20 cellular contexts compared by ENCODE assay signal in the genomic region with DNA sequence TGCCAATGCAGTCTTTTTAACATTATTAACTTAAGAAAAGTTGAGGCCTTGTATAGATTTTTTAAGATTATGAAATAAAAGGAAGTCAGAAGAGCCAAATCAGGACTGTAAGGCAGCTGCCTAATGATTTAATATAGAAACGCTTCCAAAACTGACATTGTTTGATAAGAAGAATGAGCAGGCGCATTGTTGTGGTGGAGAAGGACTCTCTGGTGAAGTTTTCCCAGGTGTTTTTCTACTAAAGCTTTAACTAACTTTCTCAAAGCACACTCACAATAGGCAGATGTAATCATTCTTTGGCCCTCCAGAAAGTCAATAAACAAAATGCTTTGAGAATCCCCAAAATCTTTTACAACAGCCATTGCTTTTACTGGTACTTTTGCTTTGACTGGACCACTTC.
DNase-seq lines count a peak whose midpoint lies in the region; ATAC-seq, FAIRE-seq and TF ChIP-seq lines count a peak whose summit lies in the region.
"Had no signal": no experiment of that assay in that cellular context is flagged by ENCODE, and none has a peak within 500 bp of the region (broad histone marks: within the 10 kb centered on the region; RNA-seq: fewer than 3 reads in every experiment).

No MANE protein-coding gene starts in this region.

- H3K4me1 Mint-ChIP-seq in astrocyte (ENCODE audit: low read depth, unreplicated experiment): peaks cover 7% of the 10 kb centered on the region
- H3K4me1 Mint-ChIP-seq: B cell; CD4-positive, CD25-positive, alpha-beta regulatory T cell had no signal

- no peak overlapping the region for H2AFZ ChIP-seq in astrocyte (ENCODE audit: low read depth, low read length)
- H2AFZ ChIP-seq: GM23338 had no signal

- DNase-seq in NCI-H226 (peak; percentile 47), astrocyte (ENCODE audit: low read depth) (peak; percentile 63), thoracic aorta (ENCODE audit: low spot score) (no peak), foreskin keratinocyte (no peak)
- DNase-seq: Caco-2; CD4-positive, CD25-positive, alpha-beta regulatory T cell; CD8-positive, alpha-beta T cell; DMS153; DND-41; H9 had no signal

- no peaks in the 10 kb centered on the region for H3K79me2 ChIP-seq in astrocyte (ENCODE audit: insufficient read depth, low read length)

- H3K9me3 Mint-ChIP-seq in astrocyte (ENCODE audit: unreplicated experiment): no peaks in the 10 kb centered on the region
- H3K9me3 Mint-ChIP-seq: GM23338, H9 had no signal

- H3K27ac Mint-ChIP-seq in astrocyte (ENCODE audit: unreplicated experiment): no peak overlapping the region
- H3K27ac Mint-ChIP-seq: B cell; CD4-positive, CD25-positive, alpha-beta regulatory T cell; CD8-positive, alpha-beta T cell; GM23338; H9 had no signal

- H3K9ac ChIP-seq in astrocyte (ENCODE audit: low read length): no peak overlapping the region
- H3K9ac ChIP-seq: BLaER1 had no signal

- no peaks in the 10 kb centered on the region for H3K36me3 Mint-ChIP-seq in astrocyte (ENCODE audit: low read depth, unreplicated experiment)
- H3K36me3 Mint-ChIP-seq: CD4-positive, CD25-positive, alpha-beta regulatory T cell; CD8-positive, alpha-beta T cell had no signal

- no peaks in the 10 kb centered on the region for H3K27me3 Mint-ChIP-seq in astrocyte (ENCODE audit: low read depth, unreplicated experiment)
- H3K27me3 Mint-ChIP-seq: B cell; CD4-positive, CD25-positive, alpha-beta regulatory T cell had no signal

- H3K9me3 ChIP-seq in astrocyte (ENCODE audit: insufficient read depth, low read depth, low read length) (no peaks in the 10 kb centered on the region), thoracic aorta (no peaks in the 10 kb centered on the region)
- H3K9me3 ChIP-seq: Caco-2 had no signal

- FAIRE-seq in astrocyte (lab: Jason Lieb, UNC): no peak
- FAIRE-seq: A204.1, G401.6, GM12892 had no signal

- TF ChIP-seq CTCF in astrocyte (IDR thresholded peaks at IDR 0.05; ENCODE audit: insufficient read depth, low read depth, low read length) (no peak), thoracic aorta (IDR thresholded peaks at IDR 0.05) (no peak), foreskin keratinocyte (conservative IDR thresholded peaks at IDR 0.05) (no peak)

- no peaks in the 10 kb centered on the region for H3K4me1 ChIP-seq in astrocyte (ENCODE audit: insufficient read depth, low read length)
- H3K4me1 ChIP-seq in thoracic aorta (ENCODE audit: control insufficient read depth in 1 of 2, low read depth in 2 of 2): peaks cover 3 to 21% of the 10 kb centered on the region in 2 donors
- no peaks in the 10 kb centered on the region for H3K4me1 ChIP-seq in foreskin keratinocyte
- H3K4me1 ChIP-seq: BLaER1, Caco-2 had no signal

- ATAC-seq in thoracic aorta (ENCODE audit: insufficient number of reproducible peaks, low FRiP score, low read depth): no peak
- no peak for ATAC-seq in GM18517 (IDR thresholded peaks at IDR 0.05; ENCODE audit: unreplicated experiment)
- no peak for ATAC-seq in HG03432 (IDR thresholded peaks at IDR 0.05; ENCODE audit: unreplicated experiment)
- ATAC-seq in foreskin keratinocyte: no peak
- ATAC-seq: CD8-positive, alpha-beta T cell; GM23338; HCT116 had no signal

- H3K27ac ChIP-seq in astrocyte (ENCODE audit: low read depth, low read length) (no peak overlapping the region), thoracic aorta (peak overlapping the region; percentile 45 to 56), foreskin keratinocyte (no peak overlapping the region)
- H3K27ac ChIP-seq: BLaER1, C4-2B had no signal

- H3K4me3 ChIP-seq in astrocyte (ENCODE audit: insufficient read depth, low read depth, low read length) (no peak overlapping the region), thoracic aorta (no peak overlapping the region)
- H3K4me3 ChIP-seq: BLaER1, GM23338 had no signal

- H3K4me3 Mint-ChIP-seq in astrocyte (ENCODE audit: unreplicated experiment): no peak overlapping the region
- H3K4me3 Mint-ChIP-seq: B cell; CD4-positive, CD25-positive, alpha-beta regulatory T cell; CD8-positive, alpha-beta T cell; GM23338; H9 had no signal

- H3K4me2 ChIP-seq in astrocyte (ENCODE audit: low read length): no peak overlapping the region
- H3K4me2 ChIP-seq: BLaER1, GM23338 had no signal

- H3K27me3 ChIP-seq in astrocyte (ENCODE audit: insufficient read depth, low read length) (no peaks in the 10 kb centered on the region), thoracic aorta (replicated peaks; ENCODE audit: insufficient read depth) (no peaks in the 10 kb centered on the region), foreskin keratinocyte (no peaks in the 10 kb centered on the region)
- H3K27me3 ChIP-seq: BLaER1 had no signal

- no peaks in the 10 kb centered on the region for H4K20me1 ChIP-seq in astrocyte (ENCODE audit: insufficient read depth, low read length)
- H4K20me1 ChIP-seq: BLaER1 had no signal

- no peaks in the 10 kb centered on the region for H3K36me3 ChIP-seq in astrocyte (ENCODE audit: insufficient read depth, low read length)
- no peaks in the 10 kb centered on the region for H3K36me3 ChIP-seq in thoracic aorta
- H3K36me3 ChIP-seq: BLaER1 had no signal

Comparison
In these comparisons a context has a peak if more than half of its experiments do, and no peak if none do; other contexts are left out.
1. DNase-seq: peak in NCI-H226 (single experiment) and astrocyte (single experiment); none in thoracic aorta (single experiment) and foreskin keratinocyte (0 of 2).
2. H3K27ac ChIP-seq: peak in thoracic aorta (2 of 2); none in astrocyte (single experiment) and foreskin keratinocyte (single experiment).